ENCODE assay signal across 19 cellular contexts in genomic region chr1:95229042-95229441, GRCh38.
"Had no signal": no experiment of that assay in that cellular context is flagged by ENCODE, and none has a peak within 500 bp of the region (broad histone marks: within the 10 kb centered on the region; RNA-seq: fewer than 3 reads in every experiment).

No MANE protein-coding gene starts in this region.

- H3K27me3 ChIP-seq: gastroesophageal sphincter, vagina had no signal

- DNase-seq: activated CD4-positive, alpha-beta T cell treated with anti-CD3 and anti-CD28 coated beads, Interleukin-2, amount 10 ng/mL, durations not matched to agents 24 days and 14 days; activated CD8-positive, alpha-beta T cell treated with anti-CD3 and anti-CD28 coated beads for 36 hours; activated naive CD4-positive, alpha-beta T cell treated with Interleukin-2 at 50 U/mL for 16 hours; activated naive CD8-positive, alpha-beta T cell treated with anti-CD3 and anti-CD28 coated beads, Interleukin-2, amount 10 ng/mL, durations not matched to agents 7 days and 5 days; activated T-cell treated with anti-CD3 and anti-CD28 coated beads, Interleukin-2, amount 50 U/mL, for 24 hours; cerebellar nuclear complex; erythroblast; left cardiac atrium; mesendoderm; posterior cingulate gyrus; stimulated activated CD4-positive, alpha-beta T cell treated with anti-CD3 and anti-CD28 coated beads, Interleukin-2, amount 100 ng/mL, for 24 hours; stimulated activated naive CD4-positive, alpha-beta T cell treated with Interleukin-2 at 50 U/mL for 16 hours; T1000; trophoblast cell had no signal

- H3K27ac ChIP-seq: gastroesophageal sphincter, vagina had no signal

- FAIRE-seq: endometrium had no signal

- H3K4me3 ChIP-seq: gastroesophageal sphincter, vagina had no signal

- H3K9me3 ChIP-seq: gastroesophageal sphincter, vagina had no signal

- H3K27ac Mint-ChIP-seq: activated CD4-positive, alpha-beta T cell treated with anti-CD3 and anti-CD28 coated beads, Interleukin-2, amount 10 ng/mL, durations not matched to agents 24 days and 14 days; activated CD8-positive, alpha-beta T cell treated with anti-CD3 and anti-CD28 coated beads for 36 hours; activated naive CD8-positive, alpha-beta T cell treated with anti-CD3 and anti-CD28 coated beads, Interleukin-2, amount 10 ng/mL, durations not matched to agents 7 days and 5 days; activated T-cell treated with anti-CD3 and anti-CD28 coated beads, Interleukin-2, amount 50 U/mL, for 24 hours; activated T-helper 2 cell treated with anti-CD3 and anti-CD28 coated beads, Interferon-gamma antibody, Interleukin-2, Interleukin-4, amounts not matched to agents 10 μg/mL and 5 μg/mL and 100 μg/mL, durations not matched to agents 14 hours and 24 hours and 36 hours; nephron had no signal

- H3K36me3 ChIP-seq: gastroesophageal sphincter, vagina had no signal

- ATAC-seq: activated CD8-positive, alpha-beta T cell treated with anti-CD3 and anti-CD28 coated beads for 36 hours; gastroesophageal sphincter; left cardiac atrium had no signal

- H3K4me3 Mint-ChIP-seq: activated CD4-positive, alpha-beta T cell treated with anti-CD3 and anti-CD28 coated beads, Interleukin-2, amount 10 ng/mL, durations not matched to agents 24 days and 14 days; activated CD8-positive, alpha-beta T cell treated with anti-CD3 and anti-CD28 coated beads for 36 hours; activated naive CD8-positive, alpha-beta T cell treated with anti-CD3 and anti-CD28 coated beads, Interleukin-2, amount 10 ng/mL, durations not matched to agents 7 days and 5 days; activated T-cell treated with anti-CD3 and anti-CD28 coated beads, Interleukin-2, amount 50 U/mL, for 24 hours; nephron had no signal

- H3K36me3 Mint-ChIP-seq: activated naive CD8-positive, alpha-beta T cell treated with anti-CD3 and anti-CD28 coated beads, Interleukin-2, amount 10 ng/mL, durations not matched to agents 7 days and 5 days had no signal

- H3K9me3 Mint-ChIP-seq: activated CD4-positive, alpha-beta T cell treated with anti-CD3 and anti-CD28 coated beads, Interleukin-2, amount 10 ng/mL, durations not matched to agents 24 days and 14 days; activated CD8-positive, alpha-beta T cell treated with anti-CD3 and anti-CD28 coated beads for 36 hours; activated naive CD8-positive, alpha-beta T cell treated with anti-CD3 and anti-CD28 coated beads, Interleukin-2, amount 10 ng/mL, durations not matched to agents 7 days and 5 days; activated T-cell treated with anti-CD3 and anti-CD28 coated beads, Interleukin-2, amount 50 U/mL, for 24 hours; activated T-helper 2 cell treated with anti-CD3 and anti-CD28 coated beads, Interferon-gamma antibody, Interleukin-2, Interleukin-4, amounts not matched to agents 10 μg/mL and 5 μg/mL and 100 μg/mL, durations not matched to agents 14 hours and 24 hours and 36 hours; nephron had no signal
